8 cellular contexts compared by ENCODE assay signal in the genomic region with DNA sequence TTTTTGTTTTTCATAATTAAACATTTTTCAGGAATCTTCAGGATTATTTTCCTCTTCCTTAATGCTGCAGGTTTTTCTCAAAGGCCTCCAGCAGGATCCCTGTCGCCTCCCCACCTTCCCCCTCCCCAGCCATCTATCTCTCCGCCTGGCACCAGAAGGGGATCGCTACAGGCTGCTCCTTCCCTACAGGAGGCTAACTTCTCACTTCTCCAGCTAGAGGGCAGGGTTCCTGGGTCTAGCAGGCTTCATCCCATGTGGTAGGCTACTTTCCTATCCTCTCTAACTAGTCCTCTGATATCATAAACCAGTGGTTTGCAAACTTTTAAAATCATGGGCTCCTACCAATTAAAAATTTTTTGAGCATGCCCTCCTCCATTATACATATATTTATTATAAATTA.
DNase-seq lines count a peak whose midpoint lies in the region; ATAC-seq, FAIRE-seq and TF ChIP-seq lines count a peak whose summit lies in the region.

No MANE protein-coding gene starts in this region.

- no peaks in the 10 kb centered on the region for H3K79me2 ChIP-seq in endothelial cell of umbilical vein (ENCODE audit: control insufficient read depth, insufficient read depth, low read length)

- H4K20me1 ChIP-seq in endothelial cell of umbilical vein (replicated peaks; ENCODE audit: control insufficient read depth, extremely low read depth, insufficient read depth, low read length), result no peaks in the 10 kb centered on the region

- no peak for TF ChIP-seq POLR2A in endothelial cell of umbilical vein (IDR thresholded peaks at IDR 0.05; ENCODE audit: low read depth, low read length)
- no peak for TF ChIP-seq POLR2A in stomach (IDR thresholded peaks at IDR 0.05)

- no TSS peak for BruUV-seq in endothelial cell of umbilical vein (replicated peaks; lab: Mats Ljungman, UMichigan)

- TF ChIP-seq CTCF in GM06990 (IDR thresholded peaks at IDR 0.05; ENCODE audit: insufficient read depth, low read length, poor library complexity, severe bottlenecking), result peak; percentile 39
- TF ChIP-seq CTCF in endothelial cell of umbilical vein (IDR thresholded peaks at IDR 0.05; ENCODE audit: extremely low read depth in 1 of 2, insufficient read depth in 1 of 2, low read depth in 1 of 2, low read length in 2 of 2), result peak; percentile 13 to 47
- TF ChIP-seq CTCF in stomach (IDR thresholded peaks at IDR 0.05), result peak in 3 of 7 experiments; percentile 4 to 9 (median 8)

- DNase-seq in A172 (ENCODE audit: low spot score), result peak; percentile 53
- DNase-seq in GM06990 (ENCODE audit: extremely low read depth, insufficient read length), result no peak
- DNase-seq in NOMO-1 treated with DMSO at 0.1 percent for 48 hours (lab: John Stamatoyannopoulos, UW; ENCODE audit: unreplicated experiment), result peak; percentile 20
- DNase-seq in endothelial cell of umbilical vein (ENCODE audit: low read depth, low spot score), result peak; percentile 29
- DNase-seq in stomach, result peak; percentile 24
- no peak for DNase-seq in retina
- no peak for DNase-seq in occipital lobe (lab: John Stamatoyannopoulos, UW)

- no peak for ATAC-seq in HG02571 (IDR thresholded peaks at IDR 0.05; ENCODE audit: unreplicated experiment)

- H3K36me3 ChIP-seq in GM06990 (ENCODE audit: control insufficient read depth, insufficient read depth, low read length) (peaks cover 5% of the 10 kb centered on the region), endothelial cell of umbilical vein (ENCODE audit: control insufficient read depth in 2 of 2, extremely low read depth in 1 of 2, insufficient read depth in 2 of 2, low read length in 2 of 2) (no peaks in the 10 kb centered on the region), stomach (no peaks in the 10 kb centered on the region)

- intact Hi-C loops in endothelial cell of umbilical vein (cut with micrococcal nuclease), result loop anchor here (1.0 kb wide), 1 partner anchor 112 kb away; no protein-coding TSS in a partner anchor
- intact Hi-C loops in stomach (cut with DNase I; ENCODE audit: low total_unique reads), result no loop called here

- H3K4me3 ChIP-seq in GM06990 (replicated peaks; ENCODE audit: low read depth, low read length) (no peak overlapping the region), endothelial cell of umbilical vein (replicated peaks in 1 of 3; ENCODE audit: insufficient read depth in 1 of 3, low read depth in 1 of 3, low read length in 3 of 3) (no peak overlapping the region), stomach (no peak overlapping the region)

- no peak overlapping the region for H2AFZ ChIP-seq in endothelial cell of umbilical vein (ENCODE audit: low read depth, low read length)

- dilution Hi-C loops in endothelial cell of umbilical vein (cut with MboI; ENCODE audit: extremely low pct_ligation_motif_present, low sequenced_read_pairs), result no loop called here

- TF ChIP-seq EP300 in stomach (IDR thresholded peaks at IDR 0.05), result no peak

- H3K9ac ChIP-seq in endothelial cell of umbilical vein (replicated peaks; ENCODE audit: extremely low read depth, insufficient read depth, low read length), result no peak overlapping the region

- POLR2A ChIA-PET in endothelial cell of umbilical vein (lab: Charles Lee), result no interaction called here

- H3K4me1 ChIP-seq in endothelial cell of umbilical vein (ENCODE audit: control insufficient read depth, extremely low read depth, insufficient read depth, low read length) (peaks cover 2% of the 10 kb centered on the region), stomach (peaks cover 0 to 4% (median 0%) of the 10 kb centered on the region in 4 donors)

- CTCF ChIA-PET in endothelial cell of umbilical vein (lab: Charles Lee), result interaction anchor here (0.9 to 7.1 kb wide), 8 partner anchors 18 to 178 kb away, joined by 3 to 50 read pairs (median 4); partner anchors contain the start of gene KCNN3

- no peaks in the 10 kb centered on the region for H3K27me3 ChIP-seq in GM06990 (replicated peaks; ENCODE audit: control insufficient read depth, insufficient read depth, low read length)
- peaks cover 9 to 33% of the 10 kb centered on the region in 2 experiments for H3K27me3 ChIP-seq in endothelial cell of umbilical vein (ENCODE audit: control insufficient read depth in 2 of 2, insufficient read depth in 2 of 2, low read length in 2 of 2)
- H3K27me3 ChIP-seq in stomach, result peaks cover 0 to 34% (median 0%) of the 10 kb centered on the region in 3 donors

- no peak for FAIRE-seq in endothelial cell of umbilical vein (lab: Jason Lieb, UNC)

- H3K9me1 ChIP-seq in endothelial cell of umbilical vein (replicated peaks; ENCODE audit: control insufficient read depth, extremely low read depth, insufficient read depth, low read length), result no peaks in the 10 kb centered on the region

- WGBS in stomach, 5 donors, result 45 to 64% (median 52%) methylated on average over 3 of the region's 3 CpGs

- H3K9me3 ChIP-seq in endothelial cell of umbilical vein (replicated peaks; ENCODE audit: control insufficient read depth, insufficient read depth, low read length) (no peaks in the 10 kb centered on the region), stomach (no peaks in the 10 kb centered on the region)

- H3K27ac ChIP-seq in endothelial cell of umbilical vein (ENCODE audit: insufficient read depth, low read depth, low read length) (no peak overlapping the region), stomach (no peak overlapping the region)

- no peak overlapping the region for H3K4me2 ChIP-seq in endothelial cell of umbilical vein (ENCODE audit: insufficient read depth, low read length)

TF ChIP-seq in endothelial cell of umbilical vein, 7 proteins besides CTCF, POLR2A, EP300 and RAD21:
- TF ChIP-seq POLR2AphosphoS5 (IDR thresholded peaks at IDR 0.05; ENCODE audit: insufficient read depth, low read depth, low read length) (no peak), MYC (IDR thresholded peaks at IDR 0.05; ENCODE audit: low read depth, low read length) (no peak), JUN (IDR thresholded peaks at IDR 0.05; ENCODE audit: borderline replicate concordance, insufficient read depth, insufficient read length, low read depth) (no peak), GATA2 (IDR thresholded peaks at IDR 0.05; ENCODE audit: insufficient read depth, insufficient read length, low read depth, low read length) (no peak), EZH2 (IDR thresholded peaks at IDR 0.05; ENCODE audit: borderline replicate concordance, low read depth, low read length, severe bottlenecking) (no peak), FOS (IDR thresholded peaks at IDR 0.05; ENCODE audit: borderline replicate concordance, insufficient read depth, low read length) (no peak)
- TF ChIP-seq, protein P1, sequence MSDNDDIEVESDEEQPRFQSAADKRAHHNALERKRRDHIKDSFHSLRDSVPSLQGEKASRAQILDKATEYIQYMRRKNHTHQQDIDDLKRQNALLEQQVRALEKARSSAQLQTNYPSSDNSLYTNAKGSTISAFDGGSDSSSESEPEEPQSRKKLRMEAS (IDR thresholded peaks at IDR 0.05; ENCODE audit: insufficient read depth, insufficient read length), result no peak

Comparison
In these comparisons a context has a peak if more than half of its experiments do, and no peak if none do; other contexts are left out.
1. DNase-seq: peak in A172 (single experiment), NOMO-1 treated with DMSO at 0.1 percent for 48 hours (single experiment), endothelial cell of umbilical vein (single experiment) and stomach (single experiment); none in GM06990 (single experiment), retina (single experiment) and occipital lobe (single experiment).